ENCODE assay signal across 11 cellular contexts in genomic region chr1:15947382-15948090, GRCh38. TPM values are rescaled to one million over a fixed set of nuclear protein-coding genes. Genes with fewer than 3 reads are reported as not detected.
DNase-seq lines count a peak whose midpoint lies in the region; ATAC-seq and TF ChIP-seq lines count a peak whose summit lies in the region.
"Had no signal": no experiment of that assay in that cellular context is flagged by ENCODE, and none has a peak within 500 bp of the region (broad histone marks: within the 10 kb centered on the region; RNA-seq: fewer than 3 reads in every experiment).

No MANE protein-coding gene starts in this region.

- H3K4me1 ChIP-seq in CD4-positive, alpha-beta memory T cell (ENCODE audit: insufficient read depth, low read length), result peaks cover 49% of the 10 kb centered on the region
- H3K4me1 ChIP-seq in RWPE2 (ENCODE audit: insufficient read depth, poor library complexity, severe bottlenecking), result peaks cover 42% of the 10 kb centered on the region
- H3K4me1 ChIP-seq in effector memory CD4-positive, alpha-beta T cell (ENCODE audit: control insufficient read depth, insufficient read depth, low read length, poor library complexity, severe bottlenecking), result peaks cover 32% of the 10 kb centered on the region

- no peaks in the 10 kb centered on the region for H3K27me3 ChIP-seq in CD4-positive, alpha-beta memory T cell (ENCODE audit: insufficient read depth, low read length)
- H3K27me3 ChIP-seq in RWPE2 (ENCODE audit: insufficient read depth, poor library complexity, severe bottlenecking), result no peaks in the 10 kb centered on the region
- no peaks in the 10 kb centered on the region for H3K27me3 ChIP-seq in effector memory CD4-positive, alpha-beta T cell (replicated peaks; ENCODE audit: control insufficient read depth, insufficient read depth, low read length, poor library complexity, severe bottlenecking)

- no peak for DNase-seq in CD4-positive, alpha-beta memory T cell
- DNase-seq in RWPE2 (ENCODE audit: low spot score), result no peak
- no peak for DNase-seq in effector memory CD4-positive, alpha-beta T cell
- no peak for DNase-seq in GM03348 (ENCODE audit: low spot score)
- DNase-seq in SIG-M5 treated with dmso at 0.1 percent for 504 hours (lab: John Stamatoyannopoulos, UW; ENCODE audit: unreplicated experiment), result no peak
- no peak for DNase-seq in NCI-H2196 (lab: John Stamatoyannopoulos, UW; ENCODE audit: unreplicated experiment)
- no peak for DNase-seq in NCI-H2029 treated with DMSO at 0.1 percent for 48 hours (lab: John Stamatoyannopoulos, UW)
- DNase-seq: COR-L47, PC-9 had no signal

- ATAC-seq in RWPE2 (ENCODE audit: low read depth), result no peak

- peak overlapping the region; percentile 79 for H3K27ac ChIP-seq in CD4-positive, alpha-beta memory T cell (ENCODE audit: low read depth, low read length)
- H3K27ac ChIP-seq in RWPE2 (ENCODE audit: poor library complexity, severe bottlenecking) (peak overlapping the region; percentile 99), skin epidermis (peak overlapping the region in 20 of 21 experiments; percentile 78 to 96 (median 87))
- H3K27ac ChIP-seq in effector memory CD4-positive, alpha-beta T cell (ENCODE audit: insufficient read depth, low read length, poor library complexity, severe bottlenecking), result peak overlapping the region; percentile 26
- H3K27ac ChIP-seq: PC-9 had no signal

- H3K4me3 ChIP-seq in CD4-positive, alpha-beta memory T cell (ENCODE audit: low read length in 2 of 2), result no peak overlapping the region
- no peak overlapping the region for H3K4me3 ChIP-seq in RWPE2 (ENCODE audit: severe bottlenecking)
- no peak overlapping the region for H3K4me3 ChIP-seq in effector memory CD4-positive, alpha-beta T cell (ENCODE audit: insufficient read depth, low read depth, low read length, poor library complexity, severe bottlenecking)
- H3K4me3 ChIP-seq in skin epidermis, result no peak overlapping the region
- H3K4me3 ChIP-seq: PC-9 had no signal

- peaks cover 40 to 62% (median 47%) of the 10 kb centered on the region in 4 donors for H3K4me1 Mint-ChIP-seq in CD4-positive, alpha-beta memory T cell

- peaks cover 44% of the 10 kb centered on the region for H3K36me3 ChIP-seq in CD4-positive, alpha-beta memory T cell (ENCODE audit: insufficient read depth, low read length)
- peaks cover 40% of the 10 kb centered on the region for H3K36me3 ChIP-seq in RWPE2 (ENCODE audit: low read depth)
- peaks cover 45% of the 10 kb centered on the region for H3K36me3 ChIP-seq in effector memory CD4-positive, alpha-beta T cell (ENCODE audit: control insufficient read depth, insufficient read depth, low read length)

- H3K27me3 Mint-ChIP-seq in CD4-positive, alpha-beta memory T cell, result peaks cover 0 to 2% of the 10 kb centered on the region in 2 donors

- peak overlapping the region in 4 of 8 donors; percentile 36 to 66 (median 50) for H3K4me3 Mint-ChIP-seq in CD4-positive, alpha-beta memory T cell

- no peak for TF ChIP-seq CTCF in RWPE2 (IDR thresholded peaks at IDR 0.05; ENCODE audit: poor library complexity, severe bottlenecking)

- POLR2A ChIA-PET in CD4-positive, alpha-beta memory T cell (lab: Charles Lee; ENCODE audit: partially characterized antibody), result interaction anchor here (0.5 kb wide), 1 partner anchor 132 kb away, joined by 3 read pairs; no protein-coding TSS in a partner anchor

- peak overlapping the region; percentile 69 to 98 (median 95) for H3K27ac Mint-ChIP-seq in CD4-positive, alpha-beta memory T cell

- CTCF ChIA-PET in CD4-positive, alpha-beta memory T cell (lab: Charles Lee; ENCODE audit: partially characterized antibody), result no interaction called here

- no peaks in the 10 kb centered on the region for H3K9me3 ChIP-seq in CD4-positive, alpha-beta memory T cell (ENCODE audit: control insufficient read depth in 1 of 2, low read length in 2 of 2)
- no peaks in the 10 kb centered on the region for H3K9me3 ChIP-seq in RWPE2 (ENCODE audit: severe bottlenecking)
- H3K9me3 ChIP-seq in effector memory CD4-positive, alpha-beta T cell (ENCODE audit: control insufficient read depth, low read length), result no peaks in the 10 kb centered on the region

- intact Hi-C loops in CD4-positive, alpha-beta memory T cell (cut with micrococcal nuclease), result no loop called here

- H3K9me3 Mint-ChIP-seq in CD4-positive, alpha-beta memory T cell, result no peaks in the 10 kb centered on the region

- H3K36me3 Mint-ChIP-seq in CD4-positive, alpha-beta memory T cell, result peaks cover 16 to 41% of the 10 kb centered on the region in 2 donors

RNA-seq across cellular contexts. Expression of gene ZBTB17, which starts 28.4 kb away (rescaled TPM):
- total RNA-seq in CD4-positive, alpha-beta memory T cell, result 10 to 100 TPM; 52.6 to 61.0 TPM
- 10 to 100 TPM in 1 of 2 donors, 1 to 10 TPM in 1; 5.2 to 24.3 TPM for polyA plus RNA-seq in CD4-positive, alpha-beta memory T cell

RNA-seq across cellular contexts. Expression of gene SRARP, which starts 56.5 kb away (rescaled TPM):
- total RNA-seq in CD4-positive, alpha-beta memory T cell, result not detected
- polyA plus RNA-seq in CD4-positive, alpha-beta memory T cell, result not detected
- total RNA-seq: PC-9 had no signal
- polyA plus RNA-seq: adipose tissue had no signal

Comparison
In these comparisons a context has a peak if more than half of its experiments do, and no peak if none do; other contexts are left out.
1. H3K27ac ChIP-seq: peak in every context shown above with its lines; median percentile 99 in RWPE2; 87 in skin epidermis; 79 in CD4-positive, alpha-beta memory T cell; 26 in effector memory CD4-positive, alpha-beta T cell.